ENCODE assay signal across 20 cellular contexts in the genomic region with DNA sequence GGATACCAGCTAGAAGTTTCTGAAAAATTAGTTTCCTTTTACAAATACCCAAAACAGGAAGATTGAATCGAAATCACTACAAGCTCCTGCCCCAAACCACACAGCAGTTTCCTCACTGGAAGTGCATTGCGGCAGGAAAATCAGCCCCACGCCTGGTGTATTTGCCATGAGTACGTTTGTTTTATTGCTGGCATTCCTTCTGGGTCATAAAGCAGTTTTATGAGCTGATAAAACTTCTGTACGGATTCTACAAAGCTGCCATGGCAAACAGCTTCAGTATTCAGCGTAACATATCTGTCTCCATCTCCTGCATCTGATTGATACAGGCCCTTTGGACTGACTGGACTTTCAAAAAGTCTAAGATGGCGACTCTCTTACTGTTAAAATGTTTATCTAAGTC. TPM values are rescaled to one million over a fixed set of nuclear protein-coding genes. Genes with fewer than 3 reads are reported as not detected.
DNase-seq lines count a peak whose midpoint lies in the region; ATAC-seq, FAIRE-seq and TF ChIP-seq lines count a peak whose summit lies in the region.
"Had no signal": no experiment of that assay in that cellular context is flagged by ENCODE, and none has a peak within 500 bp of the region (broad histone marks: within the 10 kb centered on the region; RNA-seq: fewer than 3 reads in every experiment).

No MANE protein-coding gene starts in this region.

- ATAC-seq in upper lobe of right lung: peak; percentile 54
- ATAC-seq: activated CD8-positive, alpha-beta T cell treated with anti-CD3 and anti-CD28 coated beads, Interleukin-2, amount 10 ng/mL, durations not matched to agents 7 days and 5 days; activated naive CD4-positive, alpha-beta T cell treated with anti-CD3 and anti-CD28 coated beads, Interleukin-2, amount 50 U/mL, for 72 hours; activated T-cell treated with anti-CD3 and anti-CD28 coated beads, Interleukin-2, amount 50 U/mL, for 4 hours; left ventricle myocardium superior; naive thymus-derived CD4-positive, alpha-beta T cell had no signal

- no peak for DNase-seq in HTR-8/SVneo (ENCODE audit: insufficient read length, low spot score)
- peak; percentile 29 for DNase-seq in SW480 (ENCODE audit: low spot score)
- DNase-seq in left kidney (ENCODE audit: low read depth, low spot score): peak; percentile 59
- DNase-seq in upper lobe of right lung: no peak
- DNase-seq in hypothalamus (lab: John Stamatoyannopoulos, UW): no peak
- DNase-seq in pons (ENCODE audit: low spot score): no peak
- DNase-seq in activated effector memory CD4-positive, alpha-beta T cell treated with anti-CD3 and anti-CD28 coated beads, Interleukin-2, amount 50 U/mL, for 16 hours: no peak
- DNase-seq: activated CD8-positive, alpha-beta T cell treated with anti-CD3 and anti-CD28 coated beads, Interleukin-2, amount 10 ng/mL, durations not matched to agents 7 days and 5 days; activated T-cell treated with anti-CD3 and anti-CD28 coated beads, Interleukin-2, amount 50 U/mL, for 4 hours; left ventricle myocardium superior; naive thymus-derived CD4-positive, alpha-beta T cell; NCI-H1694; Right ventricle myocardium superior; substantia nigra had no signal

- no peaks in the 10 kb centered on the region for H3K27me3 ChIP-seq in upper lobe of right lung

- intact Hi-C loops in upper lobe of right lung (cut with DNase I): no loop called here

- H3K4me1 ChIP-seq in upper lobe of right lung: peaks cover 7% of the 10 kb centered on the region
- H3K4me1 ChIP-seq: parathyroid adenoma had no signal

- H3K9me3 ChIP-seq in upper lobe of right lung: no peaks in the 10 kb centered on the region

- FAIRE-seq in HTR-8/SVneo (lab: Jason Lieb, UNC): peak; percentile 13
- FAIRE-seq: frontal cortex had no signal

- H3K36me3 ChIP-seq in upper lobe of right lung: no peaks in the 10 kb centered on the region

- H3K27ac ChIP-seq in upper lobe of right lung: no peak overlapping the region
- H3K27ac ChIP-seq: parathyroid adenoma had no signal

- no peak overlapping the region for H3K4me3 ChIP-seq in upper lobe of right lung

- no peak for TF ChIP-seq CTCF in upper lobe of right lung (IDR thresholded peaks at IDR 0.05)

RNA-seq across cellular contexts. Expression of gene CDC42BPB, which starts 23.6 kb away (rescaled TPM):
- total RNA-seq in upper lobe of right lung: 102 TPM

RNA-seq across cellular contexts. Expression of gene LBHD2, which starts 50.3 kb away (rescaled TPM):
- not detected for total RNA-seq in upper lobe of right lung
- total RNA-seq: activated CD8-positive, alpha-beta T cell treated with anti-CD3 and anti-CD28 coated beads, Interleukin-2, amount 10 ng/mL, durations not matched to agents 7 days and 5 days; activated naive CD4-positive, alpha-beta T cell treated with anti-CD3 and anti-CD28 coated beads, Interleukin-2, amount 50 U/mL, for 72 hours; activated T-cell treated with anti-CD3 and anti-CD28 coated beads, Interleukin-2, amount 50 U/mL, for 4 hours; B cell; epithelial cell of proximal tubule; frontal cortex; left ventricle myocardium superior; naive thymus-derived CD4-positive, alpha-beta T cell; Right ventricle myocardium superior; T-helper 1 cell treated with Interleukin-12 subunit alpha and Interleukin-12 subunit beta and Interleukin-4 antibody, amounts not matched to agents 30 ng/mL and 1 ng/mL, for 36 hours had no signal

Comparison
In these comparisons a context has a peak if more than half of its experiments do, and no peak if none do; other contexts are left out.
1. DNase-seq: peak in SW480 (single experiment) and left kidney (single experiment); none in HTR-8/SVneo (single experiment), upper lobe of right lung (single experiment), hypothalamus (0 of 51), pons (single experiment) and activated effector memory CD4-positive, alpha-beta T cell treated with anti-CD3 and anti-CD28 coated beads, Interleukin-2, amount 50 U/mL, for 16 hours (single experiment).